ENCODE assay signal across 41 cellular contexts in genomic region chr7:92319243-92319642, GRCh38.
"Had no signal": no experiment of that assay in that cellular context is flagged by ENCODE, and none has a peak within 500 bp of the region (broad histone marks: within the 10 kb centered on the region; RNA-seq: fewer than 3 reads in every experiment).

No MANE protein-coding gene starts in this region.

- H3K27ac Mint-ChIP-seq: activated naive CD4-positive, alpha-beta T cell treated with anti-CD3 and anti-CD28 coated beads for 36 hours; activated naive CD4-positive, alpha-beta T cell treated with anti-CD3 and anti-CD28 coated beads, Interleukin-2, amount 10 ng/mL, durations not matched to agents 7 days and 5 days; activated naive CD4-positive, alpha-beta T cell treated with anti-CD3 and anti-CD28 coated beads, Interleukin-2, amount 50 U/mL, for 24 hours; activated naive CD4-positive, alpha-beta T cell treated with anti-CD3 and anti-CD28 coated beads, Interleukin-2, amount 50 U/mL, for 72 hours; activated naive CD8-positive, alpha-beta T cell; activated naive CD8-positive, alpha-beta T cell treated with anti-CD3 and anti-CD28 coated beads for 36 hours; activated naive CD8-positive, alpha-beta T cell treated with anti-CD3 and anti-CD28 coated beads, Interleukin-2, amount 10 ng/mL, durations not matched to agents 7 days and 5 days; activated naive CD8-positive, alpha-beta T cell treated with anti-CD3 and anti-CD28 coated beads, Interleukin-2, amount 50 U/mL, for 24 hours; activated T-cell treated with anti-CD3 and anti-CD28 coated beads, Interleukin-2, amount 50 U/mL, for 72 hours; activated T-helper 1 cell treated with anti-CD3 and anti-CD28 coated beads, Interleukin-12 subunit alpha, Interleukin-12 subunit beta, Interleukin-2, Interleukin-4 antibody, amounts not matched to agents 30 ng/mL and 10 ng/mL and 1 ng/mL, durations not matched to agents 14 hours and 24 hours and 36 hours; activated T-helper 17 cell treated with anti-CD3 and anti-CD28 coated beads, Interleukin-2, amount 50 U/mL, for 72 hours; activated T-helper 2 cell treated with anti-CD3 and anti-CD28 coated beads, Interferon-gamma antibody, Interleukin-2, Interleukin-4, amounts not matched to agents 10 μg/mL and 5 μg/mL and 100 μg/mL, durations not matched to agents 14 hours and 24 hours and 36 hours; brain had no signal

- H3K9me3 Mint-ChIP-seq: activated naive CD4-positive, alpha-beta T cell treated with anti-CD3 and anti-CD28 coated beads for 36 hours; activated naive CD4-positive, alpha-beta T cell treated with anti-CD3 and anti-CD28 coated beads, Interleukin-2, amount 10 ng/mL, durations not matched to agents 7 days and 5 days; activated naive CD4-positive, alpha-beta T cell treated with anti-CD3 and anti-CD28 coated beads, Interleukin-2, amount 50 U/mL, for 24 hours; activated naive CD4-positive, alpha-beta T cell treated with anti-CD3 and anti-CD28 coated beads, Interleukin-2, amount 50 U/mL, for 72 hours; activated naive CD8-positive, alpha-beta T cell treated with anti-CD3 and anti-CD28 coated beads for 36 hours; activated naive CD8-positive, alpha-beta T cell treated with anti-CD3 and anti-CD28 coated beads, Interleukin-2, amount 10 ng/mL, durations not matched to agents 7 days and 5 days; activated naive CD8-positive, alpha-beta T cell treated with anti-CD3 and anti-CD28 coated beads, Interleukin-2, amount 50 U/mL, for 24 hours; activated T-cell treated with anti-CD3 and anti-CD28 coated beads, Interleukin-2, amount 50 U/mL, for 24 hours; activated T-cell treated with anti-CD3 and anti-CD28 coated beads, Interleukin-2, amount 50 U/mL, for 4 hours; activated T-cell treated with anti-CD3 and anti-CD28 coated beads, Interleukin-2, amount 50 U/mL, for 72 hours; activated T-helper 1 cell treated with anti-CD3 and anti-CD28 coated beads, Interleukin-12 subunit alpha, Interleukin-12 subunit beta, Interleukin-2, Interleukin-4 antibody, amounts not matched to agents 30 ng/mL and 10 ng/mL and 1 ng/mL, durations not matched to agents 14 hours and 24 hours and 36 hours; activated T-helper 17 cell treated with anti-CD3 and anti-CD28 coated beads, Interleukin-2, amount 50 U/mL, for 72 hours; activated T-helper 2 cell treated with anti-CD3 and anti-CD28 coated beads, Interferon-gamma antibody, Interleukin-2, Interleukin-4, amounts not matched to agents 10 μg/mL and 5 μg/mL and 100 μg/mL, durations not matched to agents 14 hours and 24 hours and 36 hours; brain; central memory CD8-positive, alpha-beta T cell had no signal

- H3K4me1 Mint-ChIP-seq: activated naive CD4-positive, alpha-beta T cell treated with anti-CD3 and anti-CD28 coated beads, Interleukin-2, amount 10 ng/mL, durations not matched to agents 7 days and 5 days; activated naive CD8-positive, alpha-beta T cell treated with anti-CD3 and anti-CD28 coated beads for 36 hours; activated naive CD8-positive, alpha-beta T cell treated with anti-CD3 and anti-CD28 coated beads, Interleukin-2, amount 10 ng/mL, durations not matched to agents 7 days and 5 days; activated naive CD8-positive, alpha-beta T cell treated with anti-CD3 and anti-CD28 coated beads, Interleukin-2, amount 50 U/mL, for 24 hours; activated T-helper 17 cell treated with anti-CD3 and anti-CD28 coated beads, Interleukin-2, amount 50 U/mL, for 72 hours; brain had no signal

- H3K4me3 Mint-ChIP-seq: activated naive CD4-positive, alpha-beta T cell treated with anti-CD3 and anti-CD28 coated beads for 36 hours; activated naive CD4-positive, alpha-beta T cell treated with anti-CD3 and anti-CD28 coated beads, Interleukin-2, amount 10 ng/mL, durations not matched to agents 7 days and 5 days; activated naive CD4-positive, alpha-beta T cell treated with anti-CD3 and anti-CD28 coated beads, Interleukin-2, amount 50 U/mL, for 24 hours; activated naive CD8-positive, alpha-beta T cell; activated naive CD8-positive, alpha-beta T cell treated with anti-CD3 and anti-CD28 coated beads for 36 hours; activated naive CD8-positive, alpha-beta T cell treated with anti-CD3 and anti-CD28 coated beads, Interleukin-2, amount 10 ng/mL, durations not matched to agents 7 days and 5 days; activated naive CD8-positive, alpha-beta T cell treated with anti-CD3 and anti-CD28 coated beads, Interleukin-2, amount 50 U/mL, for 24 hours; activated T-cell treated with anti-CD3 and anti-CD28 coated beads, Interleukin-2, amount 50 U/mL, for 24 hours; activated T-cell treated with anti-CD3 and anti-CD28 coated beads, Interleukin-2, amount 50 U/mL, for 4 hours; activated T-cell treated with anti-CD3 and anti-CD28 coated beads, Interleukin-2, amount 50 U/mL, for 72 hours; activated T-helper 1 cell treated with anti-CD3 and anti-CD28 coated beads, Interleukin-12 subunit alpha, Interleukin-12 subunit beta, Interleukin-2, Interleukin-4 antibody, amounts not matched to agents 30 ng/mL and 10 ng/mL and 1 ng/mL, durations not matched to agents 14 hours and 24 hours and 36 hours; activated T-helper 17 cell treated with anti-CD3 and anti-CD28 coated beads, Interleukin-2, amount 50 U/mL, for 72 hours; brain; central memory CD8-positive, alpha-beta T cell had no signal

- H3K27ac ChIP-seq: adrenal gland, ascending aorta, body of pancreas, brain microvascular endothelial cell, breast epithelium, cardiac muscle cell had no signal

- FAIRE-seq: astrocyte, bronchial epithelial cell had no signal

- H3K4me3 ChIP-seq: adrenal gland, ascending aorta, body of pancreas, breast epithelium, cardiac muscle cell had no signal

- DNase-seq: activated effector memory CD4-positive, alpha-beta T cell treated with anti-CD3 and anti-CD28 coated beads, Interleukin-2, amount 50 U/mL, for 16 hours; activated effector memory CD4-positive, alpha-beta T cell treated with Interleukin-2 at 50 U/mL for 16 hours; activated gamma-delta T cell; activated gamma-delta T cell treated with Interleukin-2 at 50 U/mL for 16 hours; activated naive CD4-positive, alpha-beta T cell; activated naive CD4-positive, alpha-beta T cell treated with anti-CD3 and anti-CD28 coated beads for 36 hours; activated naive CD4-positive, alpha-beta T cell treated with anti-CD3 and anti-CD28 coated beads, Interleukin-2, amount 10 ng/mL, durations not matched to agents 7 days and 5 days; activated naive CD4-positive, alpha-beta T cell treated with anti-CD3 and anti-CD28 coated beads, Interleukin-2, amount 50 U/mL, for 16 hours; activated naive CD4-positive, alpha-beta T cell treated with Interleukin-2 at 50 U/mL for 16 hours; activated naive CD8-positive, alpha-beta T cell treated with anti-CD3 and anti-CD28 coated beads for 36 hours; activated naive CD8-positive, alpha-beta T cell treated with anti-CD3 and anti-CD28 coated beads, Interleukin-2, amount 10 ng/mL, durations not matched to agents 7 days and 5 days; activated naive CD8-positive, alpha-beta T cell treated with anti-CD3 and anti-CD28 coated beads, Interleukin-2, amount 50 U/mL, for 24 hours; activated T-cell treated with anti-CD3 and anti-CD28 coated beads for 4 hours; activated T-cell treated with anti-CD3 and anti-CD28 coated beads, Interleukin-2, amount 50 U/mL, for 1 hour; activated T-cell treated with anti-CD3 and anti-CD28 coated beads, Interleukin-2, amount 50 U/mL, for 24 hours; activated T-cell treated with anti-CD3 and anti-CD28 coated beads, Interleukin-2, amount 50 U/mL, for 4 hours; activated T-cell treated with anti-CD3 and anti-CD28 coated beads, Interleukin-2, amount 50 U/mL, for 48 hours; activated T-cell treated with anti-CD3 and anti-CD28 coated beads, Interleukin-2, amount 50 U/mL, for 72 hours; adrenal gland; amniotic stem cell; amygdala; anterior cingulate cortex; aorta; body of pancreas; brain microvascular endothelial cell; caudate nucleus; central memory CD4-positive, alpha-beta T cell; cerebellar nuclear complex had no signal

- H3K27me3 Mint-ChIP-seq: activated naive CD4-positive, alpha-beta T cell treated with anti-CD3 and anti-CD28 coated beads, Interleukin-2, amount 10 ng/mL, durations not matched to agents 7 days and 5 days; activated naive CD4-positive, alpha-beta T cell treated with anti-CD3 and anti-CD28 coated beads, Interleukin-2, amount 50 U/mL, for 24 hours; activated naive CD8-positive, alpha-beta T cell; activated naive CD8-positive, alpha-beta T cell treated with anti-CD3 and anti-CD28 coated beads for 36 hours; activated naive CD8-positive, alpha-beta T cell treated with anti-CD3 and anti-CD28 coated beads, Interleukin-2, amount 10 ng/mL, durations not matched to agents 7 days and 5 days; activated naive CD8-positive, alpha-beta T cell treated with anti-CD3 and anti-CD28 coated beads, Interleukin-2, amount 50 U/mL, for 24 hours; activated T-cell treated with anti-CD3 and anti-CD28 coated beads, Interleukin-2, amount 50 U/mL, for 24 hours; activated T-helper 17 cell treated with anti-CD3 and anti-CD28 coated beads, Interleukin-2, amount 50 U/mL, for 72 hours; brain; central memory CD8-positive, alpha-beta T cell had no signal

- ATAC-seq: activated naive CD4-positive, alpha-beta T cell treated with anti-CD3 and anti-CD28 coated beads, Interleukin-2, amount 50 U/mL, for 72 hours; activated naive CD8-positive, alpha-beta T cell treated with anti-CD3 and anti-CD28 coated beads, Interleukin-2, amount 50 U/mL, for 24 hours; activated T-cell treated with anti-CD3 and anti-CD28 coated beads, Interleukin-2, amount 50 U/mL, for 4 hours; activated T-cell treated with anti-CD3 and anti-CD28 coated beads, Interleukin-2, amount 50 U/mL, for 72 hours; activated T-helper 17 cell treated with anti-CD3 and anti-CD28 coated beads, Interleukin-2, amount 50 U/mL, for 72 hours; body of pancreas had no signal
